In genomic region chr5:148309746-148310145, GRCh38 we compare ENCODE assay signal across 29 cellular contexts.
"Had no signal": no experiment of that assay in that cellular context is flagged by ENCODE, and none has a peak within 500 bp of the region (broad histone marks: within the 10 kb centered on the region; RNA-seq: fewer than 3 reads in every experiment).

No MANE protein-coding gene starts in this region.

- DNase-seq: activated CD4-positive, alpha-beta memory T cell treated with anti-CD3 and anti-CD28 coated beads, Interleukin-2, amount 10 ng/mL, durations not matched to agents 7 days and 5 days; activated CD4-positive, alpha-beta T cell treated with anti-CD3 and anti-CD28 coated beads for 1 hour; activated CD4-positive, alpha-beta T cell treated with anti-CD3 and anti-CD28 coated beads for 36 hours; activated CD4-positive, alpha-beta T cell treated with anti-CD3 and anti-CD28 coated beads for 48 hours; activated CD4-positive, alpha-beta T cell treated with anti-CD3 and anti-CD28 coated beads, Interleukin-2, amount 10 ng/mL, durations not matched to agents 7 days and 5 days; activated CD4-positive, alpha-beta T cell treated with anti-CD3 and anti-CD28 coated beads, Interleukin-2, amount 50 U/mL, for 48 hours; activated CD4-positive, CD25-positive, alpha-beta regulatory T cell; activated CD8-positive, alpha-beta memory T cell treated with anti-CD3 and anti-CD28 coated beads for 24 hours; activated CD8-positive, alpha-beta memory T cell treated with anti-CD3 and anti-CD28 coated beads, Interleukin-2, amount 10 ng/mL, durations not matched to agents 7 days and 5 days; activated CD8-positive, alpha-beta memory T cell treated with anti-CD3 and anti-CD28 coated beads, Interleukin-2, amount 50 U/mL, for 48 hours; activated CD8-positive, alpha-beta T cell treated with anti-CD3 and anti-CD28 coated beads, Interleukin-2, amount 10 ng/mL, durations not matched to agents 7 days and 5 days; activated effector memory CD4-positive, alpha-beta T cell treated with Interleukin-2 at 50 U/mL for 16 hours; activated gamma-delta T cell; activated naive CD4-positive, alpha-beta T cell treated with anti-CD3 and anti-CD28 coated beads, Interleukin-2, amount 10 ng/mL, durations not matched to agents 7 days and 5 days; activated naive CD4-positive, alpha-beta T cell treated with Interleukin-2 at 50 U/mL for 16 hours; activated naive CD8-positive, alpha-beta T cell treated with anti-CD3 and anti-CD28 coated beads, Interleukin-2, amount 10 ng/mL, durations not matched to agents 7 days and 5 days; activated naive CD8-positive, alpha-beta T cell treated with anti-CD3 and anti-CD28 coated beads, Interleukin-2, amount 50 U/mL, for 24 hours; activated T-cell treated with anti-CD3 and anti-CD28 coated beads, Interleukin-2, amount 50 U/mL, for 24 hours; activated T-cell treated with anti-CD3 and anti-CD28 coated beads, Interleukin-2, amount 50 U/mL, for 48 hours; amygdala; anterior cingulate cortex; central memory CD4-positive, alpha-beta T cell; T-helper 1 cell; T-helper 2 cell; T-helper 9 cell; WERI-Rb-1 had no signal

- H3K27ac ChIP-seq: ascending aorta, WERI-Rb-1 had no signal

- ATAC-seq: activated CD4-positive, alpha-beta T cell treated with anti-CD3 and anti-CD28 coated beads for 36 hours; activated CD4-positive, CD25-positive, alpha-beta regulatory T cell treated with anti-CD3 and anti-CD28 coated beads, Interleukin-2, amount 50 U/mL, for 24 hours; activated CD8-positive, alpha-beta memory T cell treated with anti-CD3 and anti-CD28 coated beads, Interleukin-2, amount 10 ng/mL, durations not matched to agents 7 days and 5 days; activated CD8-positive, alpha-beta T cell treated with anti-CD3 and anti-CD28 coated beads, Interleukin-2, amount 10 ng/mL, durations not matched to agents 7 days and 5 days; activated naive CD8-positive, alpha-beta T cell treated with anti-CD3 and anti-CD28 coated beads, Interleukin-2, amount 50 U/mL, for 24 hours; WTC11 had no signal

- H3K4me3 ChIP-seq: ascending aorta had no signal
